6 cellular contexts compared by ENCODE assay signal in the genomic region with DNA sequence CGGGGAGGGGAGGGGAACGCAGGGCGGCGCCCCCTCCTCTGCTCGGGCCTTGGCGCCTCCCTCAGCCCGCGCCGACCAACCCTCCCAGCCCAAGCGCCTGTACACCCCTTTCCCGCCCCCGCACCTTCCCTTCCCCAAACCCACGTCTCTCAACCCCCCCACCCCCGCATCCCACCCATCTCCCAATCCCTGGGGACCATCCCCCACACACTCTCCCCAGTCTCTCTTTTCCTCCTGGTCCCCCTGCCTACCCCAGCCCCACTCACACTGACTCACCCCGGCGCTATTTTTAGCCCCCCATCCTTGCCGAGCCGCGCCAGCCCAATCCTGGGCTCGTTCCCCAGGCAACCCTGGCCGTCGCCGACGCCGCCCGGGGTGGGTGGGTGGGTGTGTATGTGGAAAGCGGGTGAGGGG. TPM values are rescaled to one million over a fixed set of nuclear protein-coding genes. Genes with fewer than 3 reads are reported as not detected.
A peak's percentile ranks its signal among the peaks of the same experiment; 100 is the strongest.
DNase-seq lines count a peak whose midpoint lies in the region; ATAC-seq, FAIRE-seq and TF ChIP-seq lines count a peak whose summit lies in the region.

No MANE protein-coding gene starts in this region.

- DNase-seq in NCI-H1436 (lab: John Stamatoyannopoulos, UW) (peak; percentile 64), NCI-H1436 treated with DMSO at 0.1 percent for 48 hours (lab: John Stamatoyannopoulos, UW) (no peak), bronchial epithelial cell (ENCODE audit: low read depth) (no peak), neuronal stem cell (ENCODE audit: low spot score) (no peak), NCI-H187 (lab: John Stamatoyannopoulos, UW) (no peak)

- H4K91ac ChIP-seq in neuronal stem cell (ENCODE audit: low read depth, low read length, poor library complexity): no peak overlapping the region

- ATAC-seq in GM21515 (IDR thresholded peaks at IDR 0.05; ENCODE audit: unreplicated experiment): no peak

- peak overlapping the region; percentile 80 for H3K27ac ChIP-seq in neuronal stem cell (replicated peaks; ENCODE audit: low read length)

- H3K4me1 ChIP-seq in neuronal stem cell (ENCODE audit: control insufficient read depth in 2 of 2, insufficient read depth in 1 of 2, low read depth in 1 of 2, low read length in 2 of 2): peaks cover 37 to 39% of the 10 kb centered on the region in 2 donors

- WGBS in neuronal stem cell (ENCODE audit: extremely low coverage in 2 of 2, insufficient read length in 2 of 2, insufficient replicate concordance in 1 of 2), 2 donors: no CpG with 5 or more reads among the region's 27 CpGs

- H3K9me3 ChIP-seq in neuronal stem cell (replicated peaks in 1 of 2; ENCODE audit: control insufficient read depth in 2 of 2, insufficient read depth in 1 of 2, low read depth in 1 of 2, low read length in 2 of 2): no peaks in the 10 kb centered on the region

- no peak for TF ChIP-seq CTCF in bronchial epithelial cell (IDR thresholded peaks at IDR 0.05; ENCODE audit: insufficient read depth, low read length, severe bottlenecking)

- peak overlapping the region; percentile 95 for H3K4me2 ChIP-seq in neuronal stem cell (ENCODE audit: insufficient read depth, low read length, poor library complexity, severe bottlenecking)

- H3K14ac ChIP-seq in neuronal stem cell (ENCODE audit: low read length): no peak overlapping the region

- peak overlapping the region; percentile 12 for H2BK120ac ChIP-seq in neuronal stem cell (ENCODE audit: low read depth, low read length)

- H2AFZ ChIP-seq in neuronal stem cell (ENCODE audit: low read length): peak overlapping the region; percentile 90

- H3K9ac ChIP-seq in neuronal stem cell (ENCODE audit: low read depth, low read length, poor library complexity): peak overlapping the region; percentile 89

- FAIRE-seq in bronchial epithelial cell (lab: Jason Lieb, UNC): no peak

- no peak overlapping the region for H3K4ac ChIP-seq in neuronal stem cell (ENCODE audit: low read length)

- peak overlapping the region; percentile 97 for H2AK5ac ChIP-seq in neuronal stem cell (ENCODE audit: low read depth, low read length)

- peak overlapping the region; percentile 97 for H3K18ac ChIP-seq in neuronal stem cell (ENCODE audit: low read length)

- H2BK15ac ChIP-seq in neuronal stem cell (ENCODE audit: low read length): peak overlapping the region; percentile 74

- H3K36me3 ChIP-seq in bronchial epithelial cell (ENCODE audit: control insufficient read depth, insufficient read depth, low read length): no peaks in the 10 kb centered on the region
- H3K36me3 ChIP-seq in neuronal stem cell (replicated peaks in 1 of 2; ENCODE audit: control insufficient read depth in 2 of 2, insufficient read depth in 2 of 2, low read length in 2 of 2): peaks cover 0 to 11% of the 10 kb centered on the region in 2 donors

- H3K27me3 ChIP-seq in bronchial epithelial cell (ENCODE audit: control insufficient read depth, insufficient read depth, low read length): no peaks in the 10 kb centered on the region
- no peaks in the 10 kb centered on the region for H3K27me3 ChIP-seq in neuronal stem cell (ENCODE audit: control insufficient read depth in 3 of 3, insufficient read depth in 3 of 3, low read depth in 1 of 3, low read length in 3 of 3)

- H3K4me3 ChIP-seq in bronchial epithelial cell (ENCODE audit: low read depth, low read length) (peak overlapping the region; percentile 57), neuronal stem cell (ENCODE audit: low read length in 2 of 2) (peak overlapping the region; percentile 71 to 91)

- no peak overlapping the region for H4K8ac ChIP-seq in neuronal stem cell (ENCODE audit: low read depth, low read length)

- H3K23ac ChIP-seq in neuronal stem cell (ENCODE audit: low read depth, low read length, poor library complexity): no peak overlapping the region

- no peak overlapping the region for H2BK12ac ChIP-seq in neuronal stem cell (ENCODE audit: low read length)

- H3K79me1 ChIP-seq in neuronal stem cell (ENCODE audit: low read depth, low read length): peaks cover 22% of the 10 kb centered on the region

- peak overlapping the region; percentile 98 for H2BK5ac ChIP-seq in neuronal stem cell (ENCODE audit: low read length)

RNA-seq across cellular contexts. Expression of a gene that starts 11.7 kb away (rescaled TPM):
- 7.1 and 9.3 TPM in 2 replicates for total RNA-seq in bronchial epithelial cell
- polyA plus RNA-seq in neuronal stem cell (2013, experiment 1 of 2): 38.5 TPM
- polyA plus RNA-seq in neuronal stem cell (2013, experiment 2 of 2): 37.8 TPM

RNA-seq across cellular contexts. Expression of a gene that starts 21.2 kb away (rescaled TPM):
- total RNA-seq in bronchial epithelial cell: not detected in 2 replicates
- polyA plus RNA-seq in neuronal stem cell (2013, experiment 1 of 2): 2.2 TPM
- polyA plus RNA-seq in neuronal stem cell (2013, experiment 2 of 2): 2.0 TPM

RNA-seq across cellular contexts. Expression of a gene that starts 21.7 kb away (rescaled TPM):
- 29.4 and 36.9 TPM in 2 replicates for total RNA-seq in bronchial epithelial cell
- polyA plus RNA-seq in neuronal stem cell (2013, experiment 1 of 2): 134 TPM
- polyA plus RNA-seq in neuronal stem cell (2013, experiment 2 of 2): 128 TPM

RNA-seq across cellular contexts. Expression of a gene that starts 25.8 kb away (rescaled TPM):
- total RNA-seq in bronchial epithelial cell: 10.8 and 11.6 TPM in 2 replicates
- polyA plus RNA-seq in neuronal stem cell (2013, experiment 1 of 2): 77.7 TPM
- 78.0 TPM for polyA plus RNA-seq in neuronal stem cell (2013, experiment 2 of 2)

RNA-seq across cellular contexts. Expression of a gene that starts 32.3 kb away (rescaled TPM):
- 0.26 TPM in 1 of 2 replicates, not detected in the other for total RNA-seq in bronchial epithelial cell
- 0.61 TPM for polyA plus RNA-seq in neuronal stem cell (2013, experiment 1 of 2)
- polyA plus RNA-seq in neuronal stem cell (2013, experiment 2 of 2): 0.79 TPM
